23 cellular contexts compared by ENCODE assay signal in the genomic region with DNA sequence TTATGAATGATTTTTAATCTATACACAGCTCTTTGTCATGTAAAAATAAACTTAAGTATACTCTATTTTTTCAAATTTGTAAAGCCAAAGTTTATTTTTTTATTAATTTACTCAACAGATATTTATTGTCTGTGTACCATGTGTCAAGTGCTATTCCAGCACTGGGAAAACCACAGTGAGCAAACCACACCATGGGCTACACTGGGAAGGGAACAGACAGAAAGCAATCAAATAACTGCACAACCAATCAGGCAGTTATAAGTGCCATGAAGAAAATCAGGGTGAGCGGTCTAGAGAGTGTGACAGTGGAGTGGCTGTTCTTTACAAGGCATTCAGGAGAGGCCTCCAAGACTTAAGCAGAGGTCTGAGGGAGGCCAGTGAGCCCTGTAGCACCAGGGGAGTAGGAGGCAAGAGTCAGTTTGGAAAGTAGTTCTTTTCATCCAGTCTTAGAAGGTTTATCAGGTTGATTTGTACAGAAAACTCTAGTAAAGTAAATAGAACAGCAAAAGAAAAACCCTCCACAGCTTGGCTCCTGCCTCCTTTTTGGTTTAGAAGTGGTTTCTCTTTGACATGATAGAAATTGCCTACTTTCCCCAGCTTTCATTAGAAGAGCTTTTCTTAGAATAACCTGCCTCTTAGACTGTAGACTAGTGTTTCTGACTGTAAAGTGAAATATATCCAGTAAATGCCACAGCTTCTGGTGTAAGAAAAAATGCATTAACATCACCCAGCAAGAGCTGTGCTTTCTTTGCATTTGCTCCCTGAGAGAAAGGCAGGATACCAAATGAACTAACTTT. TPM values are rescaled to one million over a fixed set of nuclear protein-coding genes. Genes with fewer than 3 reads are reported as not detected.
DNase-seq lines count a peak whose midpoint lies in the region; ATAC-seq lines count a peak whose summit lies in the region.
"Had no signal": no experiment of that assay in that cellular context is flagged by ENCODE, and none has a peak within 500 bp of the region (broad histone marks: within the 10 kb centered on the region; RNA-seq: fewer than 3 reads in every experiment).

No MANE protein-coding gene starts in this region.

- H3K27me3 ChIP-seq in effector memory CD4-positive, alpha-beta T cell (replicated peaks; ENCODE audit: control insufficient read depth, insufficient read depth, low read length, poor library complexity, severe bottlenecking): no peaks in the 10 kb centered on the region
- no peaks in the 10 kb centered on the region for H3K27me3 ChIP-seq in CD8-positive, alpha-beta memory T cell (ENCODE audit: insufficient read depth, low read length, poor library complexity, severe bottlenecking)
- H3K27me3 ChIP-seq: BLaER1 treated with 17β-estradiol and CSF1 and Interleukin-3, amounts not matched to agents 10 nM and 100 nM; spleen had no signal

- ATAC-seq in activated naive CD8-positive, alpha-beta T cell treated with anti-CD3 and anti-CD28 coated beads, Interleukin-2, amount 10 ng/mL, durations not matched to agents 7 days and 5 days (ENCODE audit: low read depth): peak; percentile 87
- ATAC-seq in activated CD8-positive, alpha-beta T cell treated with anti-CD3 and anti-CD28 coated beads, Interleukin-2, amount 10 ng/mL, durations not matched to agents 7 days and 5 days: peak; percentile 78
- ATAC-seq in stimulated activated naive CD8-positive, alpha-beta T cell treated with anti-CD3 and anti-CD28 coated beads, Interleukin-15, amount 100 ng/mL, for 72 hours: peak; percentile 12

- CTCF ChIA-PET in activated CD8-positive, alpha-beta T cell treated with anti-CD3 and anti-CD28 coated beads, Interleukin-2, amount 10 ng/mL, durations not matched to agents 7 days and 5 days (lab: Charles Lee): interaction anchor here (0.8 to 2.2 kb wide), 4 partner anchors 12 to 81 kb away, joined by 3 to 7 read pairs (median 4); no protein-coding TSS in a partner anchor
- CTCF ChIA-PET in CD8-positive, alpha-beta memory T cell (lab: Charles Lee): no interaction called here

- no peaks in the 10 kb centered on the region for H3K9me3 Mint-ChIP-seq in activated naive CD8-positive, alpha-beta T cell treated with anti-CD3 and anti-CD28 coated beads, Interleukin-2, amount 10 ng/mL, durations not matched to agents 7 days and 5 days
- H3K9me3 Mint-ChIP-seq in activated naive CD8-positive, alpha-beta T cell treated with anti-CD3 and anti-CD28 coated beads for 36 hours: no peaks in the 10 kb centered on the region
- no peaks in the 10 kb centered on the region for H3K9me3 Mint-ChIP-seq in activated CD8-positive, alpha-beta T cell treated with anti-CD3 and anti-CD28 coated beads, Interleukin-2, amount 10 ng/mL, durations not matched to agents 7 days and 5 days (ENCODE audit: insufficient read depth)
- H3K9me3 Mint-ChIP-seq in stimulated activated naive CD8-positive, alpha-beta T cell treated with anti-CD3 and anti-CD28 coated beads, Interleukin-15, amount 100 ng/mL, for 72 hours: no peaks in the 10 kb centered on the region
- H3K9me3 Mint-ChIP-seq in CD8-positive, alpha-beta memory T cell: no peaks in the 10 kb centered on the region

- no peak overlapping the region for H3K4me3 ChIP-seq in effector memory CD4-positive, alpha-beta T cell (ENCODE audit: insufficient read depth, low read depth, low read length, poor library complexity, severe bottlenecking)
- H3K4me3 ChIP-seq in CD8-positive, alpha-beta memory T cell (ENCODE audit: low read length): no peak overlapping the region
- H3K4me3 ChIP-seq: BLaER1 treated with 17β-estradiol and CSF1 and Interleukin-3, amounts not matched to agents 10 nM and 100 nM; spleen had no signal

- no peak for DNase-seq in activated naive CD8-positive, alpha-beta T cell treated with anti-CD3 and anti-CD28 coated beads, Interleukin-2, amount 10 ng/mL, durations not matched to agents 7 days and 5 days
- DNase-seq in activated naive CD8-positive, alpha-beta T cell treated with anti-CD3 and anti-CD28 coated beads for 36 hours: no peak
- no peak for DNase-seq in activated CD8-positive, alpha-beta T cell treated with anti-CD3 and anti-CD28 coated beads, Interleukin-2, amount 10 ng/mL, durations not matched to agents 7 days and 5 days
- peak; percentile 57 for DNase-seq in myocyte (ENCODE audit: low read depth)
- no peak for DNase-seq in stimulated activated naive CD8-positive, alpha-beta T cell treated with anti-CD3 and anti-CD28 coated beads, Interleukin-15, amount 100 ng/mL, for 72 hours
- no peak for DNase-seq in effector memory CD4-positive, alpha-beta T cell
- no peak for DNase-seq in CD8-positive, alpha-beta memory T cell
- no peak for DNase-seq in activated CD4-positive, CD25-positive, alpha-beta regulatory T cell (lab: John Stamatoyannopoulos, UW)
- DNase-seq: glutamatergic neuron; kidney glomerular epithelial cell; NCI-H1092 treated with DMSO at 0.1 percent for 48 hours; NCI-H1930; NCI-H226; NCI-H748 treated with DMSO at 0.1 percent for 48 hours; retina; SK-N-SH; spleen; stimulated activated CD4-positive, alpha-beta T cell treated with anti-CD3 and anti-CD28 coated beads, Interleukin-4, amount 100 ng/mL, for 1 hour; stimulated activated naive CD4-positive, alpha-beta T cell had no signal

- H3K27ac Mint-ChIP-seq in activated naive CD8-positive, alpha-beta T cell treated with anti-CD3 and anti-CD28 coated beads, Interleukin-2, amount 10 ng/mL, durations not matched to agents 7 days and 5 days: peak overlapping the region; percentile 95
- no peak overlapping the region for H3K27ac Mint-ChIP-seq in activated naive CD8-positive, alpha-beta T cell treated with anti-CD3 and anti-CD28 coated beads for 36 hours
- peak overlapping the region; percentile 90 for H3K27ac Mint-ChIP-seq in activated CD8-positive, alpha-beta T cell treated with anti-CD3 and anti-CD28 coated beads, Interleukin-2, amount 10 ng/mL, durations not matched to agents 7 days and 5 days
- no peak overlapping the region for H3K27ac Mint-ChIP-seq in stimulated activated naive CD8-positive, alpha-beta T cell treated with anti-CD3 and anti-CD28 coated beads, Interleukin-15, amount 100 ng/mL, for 72 hours
- peak overlapping the region in 1 of 8 donors; percentile 68 for H3K27ac Mint-ChIP-seq in CD8-positive, alpha-beta memory T cell
- H3K27ac Mint-ChIP-seq: activated naive CD8-positive, alpha-beta T cell had no signal

- H3K36me3 Mint-ChIP-seq in activated naive CD8-positive, alpha-beta T cell treated with anti-CD3 and anti-CD28 coated beads, Interleukin-2, amount 10 ng/mL, durations not matched to agents 7 days and 5 days: peaks cover 39% of the 10 kb centered on the region
- H3K36me3 Mint-ChIP-seq in activated naive CD8-positive, alpha-beta T cell treated with anti-CD3 and anti-CD28 coated beads for 36 hours: peaks cover 33% of the 10 kb centered on the region
- H3K36me3 Mint-ChIP-seq in activated CD8-positive, alpha-beta T cell treated with anti-CD3 and anti-CD28 coated beads, Interleukin-2, amount 10 ng/mL, durations not matched to agents 7 days and 5 days (ENCODE audit: low read depth): peaks cover 49% of the 10 kb centered on the region
- peaks cover 26 to 67% (median 33%) of the 10 kb centered on the region in 3 donors for H3K36me3 Mint-ChIP-seq in CD8-positive, alpha-beta memory T cell

- no peaks in the 10 kb centered on the region for H3K9me3 ChIP-seq in effector memory CD4-positive, alpha-beta T cell (ENCODE audit: control insufficient read depth, low read length)
- H3K9me3 ChIP-seq in CD8-positive, alpha-beta memory T cell (ENCODE audit: low read length): no peaks in the 10 kb centered on the region
- H3K9me3 ChIP-seq: SK-N-SH, spleen had no signal

- peaks cover 22% of the 10 kb centered on the region for H3K4me1 Mint-ChIP-seq in activated naive CD8-positive, alpha-beta T cell treated with anti-CD3 and anti-CD28 coated beads, Interleukin-2, amount 10 ng/mL, durations not matched to agents 7 days and 5 days
- H3K4me1 Mint-ChIP-seq in activated naive CD8-positive, alpha-beta T cell treated with anti-CD3 and anti-CD28 coated beads for 36 hours: peaks cover 5% of the 10 kb centered on the region
- H3K4me1 Mint-ChIP-seq in activated CD8-positive, alpha-beta T cell treated with anti-CD3 and anti-CD28 coated beads, Interleukin-2, amount 10 ng/mL, durations not matched to agents 7 days and 5 days (ENCODE audit: low read depth): peaks cover 27% of the 10 kb centered on the region
- peaks cover 6% of the 10 kb centered on the region for H3K4me1 Mint-ChIP-seq in stimulated activated naive CD8-positive, alpha-beta T cell treated with anti-CD3 and anti-CD28 coated beads, Interleukin-15, amount 100 ng/mL, for 72 hours
- H3K4me1 Mint-ChIP-seq in CD8-positive, alpha-beta memory T cell: no peaks in the 10 kb centered on the region

- POLR2A ChIA-PET in activated naive CD8-positive, alpha-beta T cell treated with anti-CD3 and anti-CD28 coated beads, Interleukin-2, amount 10 ng/mL, durations not matched to agents 7 days and 5 days (lab: Charles Lee): interaction anchor here (1.3 to 2.4 kb wide), 3 partner anchors 13 to 30 kb away, joined by 3 to 17 read pairs (median 3); a partner anchor contains a TSS
- POLR2A ChIA-PET in activated CD8-positive, alpha-beta T cell treated with anti-CD3 and anti-CD28 coated beads, Interleukin-2, amount 10 ng/mL, durations not matched to agents 7 days and 5 days (lab: Charles Lee): interaction anchor here (0.8 kb wide), 1 partner anchor 13 kb away, joined by 3 read pairs; no protein-coding TSS in a partner anchor
- POLR2A ChIA-PET in CD8-positive, alpha-beta memory T cell (lab: Charles Lee): no interaction called here

- no peak overlapping the region for H3K27ac ChIP-seq in effector memory CD4-positive, alpha-beta T cell (ENCODE audit: insufficient read depth, low read length, poor library complexity, severe bottlenecking)
- no peak overlapping the region for H3K27ac ChIP-seq in CD8-positive, alpha-beta memory T cell (ENCODE audit: low read depth, low read length)
- H3K27ac ChIP-seq: BLaER1 treated with 17β-estradiol and CSF1 and Interleukin-3, amounts not matched to agents 10 nM and 100 nM; epithelial cell of prostate; spleen had no signal

- H3K36me3 ChIP-seq in effector memory CD4-positive, alpha-beta T cell (ENCODE audit: control insufficient read depth, insufficient read depth, low read length): peaks cover 21% of the 10 kb centered on the region
- H3K36me3 ChIP-seq in CD8-positive, alpha-beta memory T cell (ENCODE audit: insufficient read depth, low read length): peaks cover 9% of the 10 kb centered on the region

- H3K4me1 ChIP-seq in effector memory CD4-positive, alpha-beta T cell (ENCODE audit: control insufficient read depth, insufficient read depth, low read length, poor library complexity, severe bottlenecking): no peaks in the 10 kb centered on the region
- no peaks in the 10 kb centered on the region for H3K4me1 ChIP-seq in CD8-positive, alpha-beta memory T cell (ENCODE audit: insufficient read depth, low read length)
- H3K4me1 ChIP-seq: BLaER1 treated with 17β-estradiol and CSF1 and Interleukin-3, amounts not matched to agents 10 nM and 100 nM; spleen had no signal

- peak overlapping the region; percentile 74 for H3K4me3 Mint-ChIP-seq in activated naive CD8-positive, alpha-beta T cell treated with anti-CD3 and anti-CD28 coated beads, Interleukin-2, amount 10 ng/mL, durations not matched to agents 7 days and 5 days
- no peak overlapping the region for H3K4me3 Mint-ChIP-seq in activated naive CD8-positive, alpha-beta T cell treated with anti-CD3 and anti-CD28 coated beads for 36 hours
- H3K4me3 Mint-ChIP-seq in activated CD8-positive, alpha-beta T cell treated with anti-CD3 and anti-CD28 coated beads, Interleukin-2, amount 10 ng/mL, durations not matched to agents 7 days and 5 days: peak overlapping the region; percentile 24
- H3K4me3 Mint-ChIP-seq in stimulated activated naive CD8-positive, alpha-beta T cell treated with anti-CD3 and anti-CD28 coated beads, Interleukin-15, amount 100 ng/mL, for 72 hours: no peak overlapping the region
- no peak overlapping the region for H3K4me3 Mint-ChIP-seq in CD8-positive, alpha-beta memory T cell
- H3K4me3 Mint-ChIP-seq: activated naive CD8-positive, alpha-beta T cell had no signal

- no peaks in the 10 kb centered on the region for H3K27me3 Mint-ChIP-seq in activated naive CD8-positive, alpha-beta T cell treated with anti-CD3 and anti-CD28 coated beads, Interleukin-2, amount 10 ng/mL, durations not matched to agents 7 days and 5 days
- no peaks in the 10 kb centered on the region for H3K27me3 Mint-ChIP-seq in activated naive CD8-positive, alpha-beta T cell treated with anti-CD3 and anti-CD28 coated beads for 36 hours
- no peaks in the 10 kb centered on the region for H3K27me3 Mint-ChIP-seq in activated CD8-positive, alpha-beta T cell treated with anti-CD3 and anti-CD28 coated beads, Interleukin-2, amount 10 ng/mL, durations not matched to agents 7 days and 5 days (ENCODE audit: low read depth)
- H3K27me3 Mint-ChIP-seq in stimulated activated naive CD8-positive, alpha-beta T cell treated with anti-CD3 and anti-CD28 coated beads, Interleukin-15, amount 100 ng/mL, for 72 hours: no peaks in the 10 kb centered on the region
- peaks cover 0 to 1% of the 10 kb centered on the region in 2 donors for H3K27me3 Mint-ChIP-seq in CD8-positive, alpha-beta memory T cell
- H3K27me3 Mint-ChIP-seq: activated naive CD8-positive, alpha-beta T cell had no signal

RNA-seq across cellular contexts. Expression of a gene that starts 13.7 kb away (rescaled TPM):
- 10 to 100 TPM; 26.4 to 28.7 TPM for total RNA-seq in activated naive CD8-positive, alpha-beta T cell treated with anti-CD3 and anti-CD28 coated beads, Interleukin-2, amount 10 ng/mL, durations not matched to agents 7 days and 5 days
- 10 to 100 TPM; 26.3 to 31.9 TPM for total RNA-seq in activated naive CD8-positive, alpha-beta T cell treated with anti-CD3 and anti-CD28 coated beads for 36 hours
- total RNA-seq in activated CD8-positive, alpha-beta T cell treated with anti-CD3 and anti-CD28 coated beads, Interleukin-2, amount 10 ng/mL, durations not matched to agents 7 days and 5 days: 10 to 100 TPM; 28.2 to 29.8 TPM
- 68.3 and 70.0 TPM in 2 replicates for total RNA-seq in myocyte
- 32.0 TPM for polyA plus RNA-seq in myocyte (2012)
- 10 to 100 TPM; 23.9 to 24.3 TPM for total RNA-seq in CD8-positive, alpha-beta memory T cell
- 17.0 TPM for polyA plus RNA-seq in CD8-positive, alpha-beta memory T cell

RNA-seq across cellular contexts. Expression of a gene that starts 27.5 kb away (rescaled TPM):
- total RNA-seq in activated naive CD8-positive, alpha-beta T cell treated with anti-CD3 and anti-CD28 coated beads, Interleukin-2, amount 10 ng/mL, durations not matched to agents 7 days and 5 days: under 1 TPM; 0.09 to 0.14 TPM
- total RNA-seq in activated naive CD8-positive, alpha-beta T cell treated with anti-CD3 and anti-CD28 coated beads for 36 hours: under 1 TPM in 1 of 2 experiments, not detected in 1; 0.12 TPM
- not detected for total RNA-seq in activated CD8-positive, alpha-beta T cell treated with anti-CD3 and anti-CD28 coated beads, Interleukin-2, amount 10 ng/mL, durations not matched to agents 7 days and 5 days
- total RNA-seq in myocyte: 28.1 and 32.6 TPM in 2 replicates
- 18.5 TPM for polyA plus RNA-seq in myocyte (2012)
- total RNA-seq in CD8-positive, alpha-beta memory T cell: under 1 TPM in 1 of 2 experiments, not detected in 1; 0.20 TPM
- not detected for polyA plus RNA-seq in CD8-positive, alpha-beta memory T cell
- total RNA-seq: T-helper 2 cell treated with Interferon-gamma antibody and Interleukin-4, amounts not matched to agents 100 ng/mL and 5 ng/mL, for 36 hours had no signal

Comparison
In these comparisons a context has a peak if more than half of its experiments do, and no peak if none do; other contexts are left out.
1. H3K27ac Mint-ChIP-seq: peak in activated naive CD8-positive, alpha-beta T cell treated with anti-CD3 and anti-CD28 coated beads, Interleukin-2, amount 10 ng/mL, durations not matched to agents 7 days and 5 days (single experiment) and activated CD8-positive, alpha-beta T cell treated with anti-CD3 and anti-CD28 coated beads, Interleukin-2, amount 10 ng/mL, durations not matched to agents 7 days and 5 days (single experiment); none in activated naive CD8-positive, alpha-beta T cell treated with anti-CD3 and anti-CD28 coated beads for 36 hours (single experiment) and stimulated activated naive CD8-positive, alpha-beta T cell treated with anti-CD3 and anti-CD28 coated beads, Interleukin-15, amount 100 ng/mL, for 72 hours (0 of 2).
2. H3K4me3 Mint-ChIP-seq: peak in activated naive CD8-positive, alpha-beta T cell treated with anti-CD3 and anti-CD28 coated beads, Interleukin-2, amount 10 ng/mL, durations not matched to agents 7 days and 5 days (single experiment) and activated CD8-positive, alpha-beta T cell treated with anti-CD3 and anti-CD28 coated beads, Interleukin-2, amount 10 ng/mL, durations not matched to agents 7 days and 5 days (single experiment); none in activated naive CD8-positive, alpha-beta T cell treated with anti-CD3 and anti-CD28 coated beads for 36 hours (single experiment), stimulated activated naive CD8-positive, alpha-beta T cell treated with anti-CD3 and anti-CD28 coated beads, Interleukin-15, amount 100 ng/mL, for 72 hours (0 of 2) and CD8-positive, alpha-beta memory T cell (0 of 7).
3. ATAC-seq: peak in every context shown above with its lines; median percentile 87 in activated naive CD8-positive, alpha-beta T cell treated with anti-CD3 and anti-CD28 coated beads, Interleukin-2, amount 10 ng/mL, durations not matched to agents 7 days and 5 days; 78 in activated CD8-positive, alpha-beta T cell treated with anti-CD3 and anti-CD28 coated beads, Interleukin-2, amount 10 ng/mL, durations not matched to agents 7 days and 5 days; 12 in stimulated activated naive CD8-positive, alpha-beta T cell treated with anti-CD3 and anti-CD28 coated beads, Interleukin-15, amount 100 ng/mL, for 72 hours.
4. RNA of a gene that starts 27.5 kb away (total RNA-seq): 28.1 to 32.6 TPM in myocyte; 0.20 TPM in CD8-positive, alpha-beta memory T cell, 0.09 to 0.14 TPM in activated naive CD8-positive, alpha-beta T cell treated with anti-CD3 and anti-CD28 coated beads, Interleukin-2, amount 10 ng/mL, durations not matched to agents 7 days and 5 days, 0.12 TPM in activated naive CD8-positive, alpha-beta T cell treated with anti-CD3 and anti-CD28 coated beads for 36 hours and not detected in activated CD8-positive, alpha-beta T cell treated with anti-CD3 and anti-CD28 coated beads, Interleukin-2, amount 10 ng/mL, durations not matched to agents 7 days and 5 days; every median in the first group is over 10 times any median in the second.